ENCODE assay signal across 1 cellular context in the genomic region with DNA sequence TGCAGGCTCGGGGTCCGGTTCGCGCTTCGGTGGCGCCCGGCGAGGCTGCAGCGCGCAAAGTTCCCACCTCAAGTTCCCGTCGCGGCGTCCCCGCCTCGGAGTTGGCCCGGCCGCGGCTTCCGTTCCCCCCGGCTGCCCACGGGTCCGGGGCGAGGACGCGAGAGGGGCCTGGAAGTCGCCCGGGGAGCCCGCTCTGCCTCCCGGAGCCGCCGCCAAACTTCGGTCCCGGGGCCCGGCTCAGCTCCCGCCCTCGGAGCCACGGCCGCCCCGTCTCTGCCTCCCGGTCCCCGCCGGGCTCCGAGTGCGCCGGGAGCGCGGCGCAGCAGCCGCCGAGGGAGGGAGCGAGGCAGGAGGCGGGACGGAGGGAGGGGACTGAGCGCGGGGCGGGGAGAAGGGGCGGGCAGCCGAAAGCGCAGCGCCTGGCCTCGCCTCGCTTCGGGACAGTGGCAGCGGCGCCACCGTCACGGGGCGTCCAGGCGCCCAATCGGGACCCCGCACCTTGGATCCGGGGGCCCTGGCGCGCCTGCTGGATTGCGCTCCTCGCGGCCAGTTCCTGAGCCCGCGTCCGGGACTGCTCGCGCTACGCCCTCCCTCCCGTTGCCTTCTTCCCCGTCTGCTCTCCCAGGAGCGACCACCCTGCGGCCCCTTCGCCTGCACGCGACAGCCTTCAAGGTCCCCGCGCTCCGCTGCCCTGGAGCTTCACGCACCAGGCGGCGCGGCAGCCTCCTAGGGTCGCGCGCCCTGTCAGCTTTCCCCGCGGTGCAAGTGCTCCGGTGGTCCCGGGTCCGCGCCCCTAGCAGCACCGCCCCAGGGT.
TF ChIP-seq lines count a peak whose summit lies in the region.

Gene KCNG1 (minus strand): TSS at position 305 of the 814 bp plus-strand sequence. CDS start 12,769 bp downstream, outside the sequence.

TF ChIP-seq in SK-N-SH, 30 proteins besides CTCF, POLR2A, EP300 and RAD21 (continued from another document):
- TF ChIP-seq, protein P1, sequence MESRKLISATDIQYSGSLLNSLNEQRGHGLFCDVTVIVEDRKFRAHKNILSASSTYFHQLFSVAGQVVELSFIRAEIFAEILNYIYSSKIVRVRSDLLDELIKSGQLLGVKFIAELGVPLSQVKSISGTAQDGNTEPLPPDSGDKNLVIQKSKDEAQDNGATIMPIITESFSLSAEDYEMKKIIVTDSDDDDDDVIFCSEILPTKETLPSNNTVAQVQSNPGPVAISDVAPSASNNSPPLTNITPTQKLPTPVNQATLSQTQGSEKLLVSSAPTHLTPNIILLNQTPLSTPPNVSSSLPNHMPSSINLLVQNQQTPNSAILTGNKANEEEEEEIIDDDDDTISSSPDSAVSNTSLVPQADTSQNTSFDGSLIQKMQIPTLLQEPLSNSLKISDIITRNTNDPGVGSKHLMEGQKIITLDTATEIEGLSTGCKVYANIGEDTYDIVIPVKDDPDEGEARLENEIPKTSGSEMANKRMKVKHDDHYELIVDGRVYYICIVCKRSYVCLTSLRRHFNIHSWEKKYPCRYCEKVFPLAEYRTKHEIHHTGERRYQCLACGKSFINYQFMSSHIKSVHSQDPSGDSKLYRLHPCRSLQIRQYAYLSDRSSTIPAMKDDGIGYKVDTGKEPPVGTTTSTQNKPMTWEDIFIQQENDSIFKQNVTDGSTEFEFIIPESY (IDR thresholded peaks at IDR 0.05; ENCODE audit: borderline replicate concordance, low read depth): no peak
- TF ChIP-seq, protein P2, sequence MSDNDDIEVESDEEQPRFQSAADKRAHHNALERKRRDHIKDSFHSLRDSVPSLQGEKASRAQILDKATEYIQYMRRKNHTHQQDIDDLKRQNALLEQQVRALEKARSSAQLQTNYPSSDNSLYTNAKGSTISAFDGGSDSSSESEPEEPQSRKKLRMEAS (IDR thresholded peaks at IDR 0.05; ENCODE audit: low read depth): no peak
- no peak for TF ChIP-seq EZH2phosphoT487 (IDR thresholded peaks at IDR 0.05; ENCODE audit: borderline replicate concordance, low read depth)
